In genomic region chr2:119426801-119427395, GRCh38 we compare ENCODE assay signal across 16 cellular contexts. TPM values are rescaled to one million over a fixed set of nuclear protein-coding genes. Genes with fewer than 3 reads are reported as not detected.
A peak's percentile ranks its signal among the peaks of the same experiment; 100 is the strongest.
DNase-seq lines count a peak whose midpoint lies in the region; ATAC-seq and TF ChIP-seq lines count a peak whose summit lies in the region.
"Had no signal": no experiment of that assay in that cellular context is flagged by ENCODE, and none has a peak within 500 bp of the region (broad histone marks: within the 10 kb centered on the region; RNA-seq: fewer than 3 reads in every experiment).

No MANE protein-coding gene starts in this region.

- H3K4me1 ChIP-seq in Peyer's patch: peaks cover 0 to 75% (median 10%) of the 10 kb centered on the region in 4 donors

- H3K27ac ChIP-seq in Peyer's patch: peak overlapping the region; percentile 43 to 94 (median 84)
- H3K27ac ChIP-seq: cardiac muscle cell, KMS-11, neutrophil had no signal

- no peaks in the 10 kb centered on the region for H3K9me3 ChIP-seq in Peyer's patch
- H3K9me3 ChIP-seq: neutrophil had no signal

- peaks cover 3% of the 10 kb centered on the region for H3K27me3 Mint-ChIP-seq in progenitor cell of endocrine pancreas

- TF ChIP-seq POLR2A in Peyer's patch (IDR thresholded peaks at IDR 0.05): peak; percentile 7 to 65

- DNase-seq in H7 (peak; percentile 47), Peyer's patch (peak; percentile 29 to 92 (median 89)), left colon (peak; percentile 82 to 89), progenitor cell of endocrine pancreas (ENCODE audit: low spot score, unreplicated experiment) (no peak), NCI-H526 (lab: John Stamatoyannopoulos, UW) (no peak), hepatic stellate cell (ENCODE audit: low spot score) (no peak)
- DNase-seq: activated CD4-positive, alpha-beta T cell treated with anti-CD3 and anti-CD28 coated beads, Interleukin-2, amount 50 U/mL, for 1 hour; DND-41; OCI-M1 had no signal

- TF ChIP-seq CTCF in Peyer's patch (IDR thresholded peaks at IDR 0.05): no peak
- TF ChIP-seq CTCF in progenitor cell of endocrine pancreas (IDR thresholded peaks at IDR 0.05; ENCODE audit: unreplicated experiment): no peak

- H3K9me3 Mint-ChIP-seq in progenitor cell of endocrine pancreas (ENCODE audit: low read depth): peaks cover 2% of the 10 kb centered on the region
- H3K9me3 Mint-ChIP-seq: activated T-helper 2 cell treated with anti-CD3 and anti-CD28 coated beads, Interferon-gamma antibody, Interleukin-2, Interleukin-4, amounts not matched to agents 10 μg/mL and 5 μg/mL and 100 μg/mL, durations not matched to agents 14 hours and 24 hours and 36 hours had no signal

- H3K36me3 ChIP-seq in H7 (replicated peaks; ENCODE audit: control insufficient read depth, insufficient read depth, low read length) (no peaks in the 10 kb centered on the region), Peyer's patch (no peaks in the 10 kb centered on the region)
- H3K36me3 ChIP-seq: cardiac muscle cell, neutrophil had no signal

- H3K4me3 ChIP-seq in H7 (ENCODE audit: insufficient read depth, low read depth, low read length) (no peak overlapping the region), Peyer's patch (peak overlapping the region in 2 of 4 donors; percentile 21 to 26)
- H3K4me3 ChIP-seq: cardiac muscle cell had no signal

- intact Hi-C loops in left colon (cut with DNase I, micrococcal nuclease): no loop called here

- H3K4me1 Mint-ChIP-seq in progenitor cell of endocrine pancreas (ENCODE audit: low read depth): peaks cover 61% of the 10 kb centered on the region

- H3K27me3 ChIP-seq in H7 (ENCODE audit: control insufficient read depth, insufficient read depth, low read length): peaks cover 5% of the 10 kb centered on the region; the same call in 1 of the 2 replicates
- no peaks in the 10 kb centered on the region for H3K27me3 ChIP-seq in Peyer's patch
- H3K27me3 ChIP-seq: cardiac muscle cell had no signal

- H3K27ac Mint-ChIP-seq in progenitor cell of endocrine pancreas: peak overlapping the region; percentile 30
- H3K27ac Mint-ChIP-seq: activated T-helper 2 cell treated with anti-CD3 and anti-CD28 coated beads, Interferon-gamma antibody, Interleukin-2, Interleukin-4, amounts not matched to agents 10 μg/mL and 5 μg/mL and 100 μg/mL, durations not matched to agents 14 hours and 24 hours and 36 hours had no signal

- H3K4me3 Mint-ChIP-seq in progenitor cell of endocrine pancreas (ENCODE audit: low read depth): no peak overlapping the region

- ATAC-seq in left colon (peak; percentile 61), GM21447 (IDR thresholded peaks at IDR 0.05; ENCODE audit: unreplicated experiment) (no peak), HG02571 (IDR thresholded peaks at IDR 0.05; ENCODE audit: unreplicated experiment) (no peak)

- peaks cover 2% of the 10 kb centered on the region for H3K36me3 Mint-ChIP-seq in progenitor cell of endocrine pancreas (ENCODE audit: insufficient read depth)

RNA-seq across cellular contexts. Expression of gene TMEM37, which starts 4.8 kb away (rescaled TPM):
- total RNA-seq in H7 (2014; rRNA removed; shearing (Covaris generic)): 4.2 and 5.0 TPM in 2 replicates
- total RNA-seq in Peyer's patch (100 to 1,000 TPM in 3 of 4 donors, 10 to 100 TPM in 1; 17.3 to 542 (median 214) TPM), left colon (100 to 1,000 TPM in 1 of 2 donors, 10 to 100 TPM in 1; 71.8 to 119 TPM), progenitor cell of endocrine pancreas (17.4 and 18.9 TPM in 2 replicates)
- total RNA-seq: T-helper 1 cell treated with Interleukin-12 subunit alpha and Interleukin-12 subunit beta and Interleukin-4 antibody, amounts not matched to agents 30 ng/mL and 1 ng/mL, for 36 hours had no signal

Comparison
In these comparisons a context has a peak if more than half of its experiments do, and no peak if none do; other contexts are left out.
1. DNase-seq: peak in H7 (single experiment), Peyer's patch (3 of 3) and left colon (2 of 2); none in progenitor cell of endocrine pancreas (single experiment), NCI-H526 (0 of 2) and hepatic stellate cell (single experiment).